In the genomic region with DNA sequence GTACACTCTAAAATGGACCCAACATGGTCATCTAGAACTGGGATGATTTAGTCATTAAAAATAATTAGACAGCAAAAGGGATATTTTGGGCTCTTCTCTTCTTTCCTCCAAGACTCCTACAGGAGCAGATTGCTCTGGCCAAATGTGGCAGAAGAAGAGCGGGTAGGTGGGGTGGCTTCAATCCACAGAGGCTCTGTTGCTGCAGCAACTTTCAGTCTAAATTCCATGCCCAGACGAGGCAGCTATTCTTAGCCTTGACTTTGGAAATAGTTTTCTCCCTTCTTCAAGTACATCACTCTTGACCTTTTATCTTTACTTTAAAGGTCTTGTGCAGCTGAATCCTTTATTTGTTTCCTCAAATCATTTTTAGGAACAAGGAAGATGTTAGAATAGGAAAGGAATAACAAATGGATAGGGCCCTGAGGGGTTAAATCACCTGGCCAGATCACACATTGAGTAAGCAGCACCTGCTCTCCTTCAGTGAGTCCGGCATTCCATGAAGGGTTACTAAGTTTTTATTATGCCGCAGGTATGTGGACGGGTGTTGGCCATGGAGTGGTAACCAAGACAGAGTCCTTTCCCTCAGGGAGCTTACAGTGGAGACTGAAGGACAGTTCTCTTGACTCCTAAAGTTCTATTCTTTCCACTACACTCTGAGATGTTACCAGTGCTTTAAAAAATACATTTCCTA, we compare ENCODE assay signal across 2 cellular contexts.
TF ChIP-seq lines count a peak whose summit lies in the region.

No MANE protein-coding gene starts in this region.

TF ChIP-seq in Ishikawa, 13 proteins besides CTCF, POLR2A, EP300 and RAD21:
- TF ChIP-seq TEAD4 (IDR thresholded peaks at IDR 0.05), result 0 out of 2 replicates have a peak, but pooled peaks have one; percentile 11
- no peak for TF ChIP-seq USF1 (IDR thresholded peaks at IDR 0.05)

TF ChIP-seq in H1, 55 proteins besides CTCF, POLR2A, EP300 and RAD21:
- no peak for TF ChIP-seq CEBPB (IDR thresholded peaks at IDR 0.05; ENCODE audit: low read depth, low read length)
